ENCODE assay signal across 2 cellular contexts in the genomic region with DNA sequence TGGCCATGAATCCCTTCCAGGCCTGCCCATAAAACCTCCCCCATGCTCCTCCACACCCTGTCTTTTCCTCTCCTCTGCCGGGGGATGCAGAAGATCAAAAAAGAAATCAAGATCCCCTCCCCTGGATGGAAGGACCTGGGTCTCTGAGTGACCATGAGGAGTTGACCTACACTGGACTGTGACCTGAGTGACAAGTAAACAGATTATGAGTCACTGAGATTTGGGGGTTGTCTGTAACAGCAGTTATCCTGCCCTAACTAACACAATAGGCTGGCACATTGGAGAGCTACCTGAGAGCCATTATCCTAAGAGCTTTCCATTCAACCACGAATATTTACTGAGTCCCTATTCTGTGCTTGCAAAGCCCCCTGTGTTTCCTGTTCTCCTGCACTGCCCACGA.
TF ChIP-seq lines count a peak whose summit lies in the region.

No MANE protein-coding gene starts in this region.

TF ChIP-seq in A549, 52 proteins besides CTCF, POLR2A, EP300 and RAD21 (continued from another document):
- TF ChIP-seq ZSCAN20 (CRISPR knock-in tag; IDR thresholded peaks at IDR 0.05) (no peak), KDM1A (IDR thresholded peaks at IDR 0.05; ENCODE audit: low read depth) (no peak), MAFK (IDR thresholded peaks at IDR 0.05; ENCODE audit: partially characterized antibody) (no peak), JUN (IDR thresholded peaks at IDR 0.05) (no peak), ZNF302 (CRISPR knock-in tag; IDR thresholded peaks at IDR 0.05) (no peak)
- TF ChIP-seq, protein P1, sequence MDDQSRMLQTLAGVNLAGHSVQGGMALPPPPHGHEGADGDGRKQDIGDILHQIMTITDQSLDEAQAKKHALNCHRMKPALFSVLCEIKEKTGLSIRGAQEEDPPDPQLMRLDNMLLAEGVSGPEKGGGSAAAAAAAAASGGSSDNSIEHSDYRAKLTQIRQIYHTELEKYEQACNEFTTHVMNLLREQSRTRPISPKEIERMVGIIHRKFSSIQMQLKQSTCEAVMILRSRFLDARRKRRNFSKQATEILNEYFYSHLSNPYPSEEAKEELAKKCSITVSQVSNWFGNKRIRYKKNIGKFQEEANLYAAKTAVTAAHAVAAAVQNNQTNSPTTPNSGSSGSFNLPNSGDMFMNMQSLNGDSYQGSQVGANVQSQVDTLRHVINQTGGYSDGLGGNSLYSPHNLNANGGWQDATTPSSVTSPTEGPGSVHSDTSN (IDR thresholded peaks at IDR 0.05) = no peak

TF ChIP-seq in GM23338, 12 proteins besides CTCF, POLR2A, EP300 and RAD21 (continued from another document):
- TF ChIP-seq, protein P2, sequence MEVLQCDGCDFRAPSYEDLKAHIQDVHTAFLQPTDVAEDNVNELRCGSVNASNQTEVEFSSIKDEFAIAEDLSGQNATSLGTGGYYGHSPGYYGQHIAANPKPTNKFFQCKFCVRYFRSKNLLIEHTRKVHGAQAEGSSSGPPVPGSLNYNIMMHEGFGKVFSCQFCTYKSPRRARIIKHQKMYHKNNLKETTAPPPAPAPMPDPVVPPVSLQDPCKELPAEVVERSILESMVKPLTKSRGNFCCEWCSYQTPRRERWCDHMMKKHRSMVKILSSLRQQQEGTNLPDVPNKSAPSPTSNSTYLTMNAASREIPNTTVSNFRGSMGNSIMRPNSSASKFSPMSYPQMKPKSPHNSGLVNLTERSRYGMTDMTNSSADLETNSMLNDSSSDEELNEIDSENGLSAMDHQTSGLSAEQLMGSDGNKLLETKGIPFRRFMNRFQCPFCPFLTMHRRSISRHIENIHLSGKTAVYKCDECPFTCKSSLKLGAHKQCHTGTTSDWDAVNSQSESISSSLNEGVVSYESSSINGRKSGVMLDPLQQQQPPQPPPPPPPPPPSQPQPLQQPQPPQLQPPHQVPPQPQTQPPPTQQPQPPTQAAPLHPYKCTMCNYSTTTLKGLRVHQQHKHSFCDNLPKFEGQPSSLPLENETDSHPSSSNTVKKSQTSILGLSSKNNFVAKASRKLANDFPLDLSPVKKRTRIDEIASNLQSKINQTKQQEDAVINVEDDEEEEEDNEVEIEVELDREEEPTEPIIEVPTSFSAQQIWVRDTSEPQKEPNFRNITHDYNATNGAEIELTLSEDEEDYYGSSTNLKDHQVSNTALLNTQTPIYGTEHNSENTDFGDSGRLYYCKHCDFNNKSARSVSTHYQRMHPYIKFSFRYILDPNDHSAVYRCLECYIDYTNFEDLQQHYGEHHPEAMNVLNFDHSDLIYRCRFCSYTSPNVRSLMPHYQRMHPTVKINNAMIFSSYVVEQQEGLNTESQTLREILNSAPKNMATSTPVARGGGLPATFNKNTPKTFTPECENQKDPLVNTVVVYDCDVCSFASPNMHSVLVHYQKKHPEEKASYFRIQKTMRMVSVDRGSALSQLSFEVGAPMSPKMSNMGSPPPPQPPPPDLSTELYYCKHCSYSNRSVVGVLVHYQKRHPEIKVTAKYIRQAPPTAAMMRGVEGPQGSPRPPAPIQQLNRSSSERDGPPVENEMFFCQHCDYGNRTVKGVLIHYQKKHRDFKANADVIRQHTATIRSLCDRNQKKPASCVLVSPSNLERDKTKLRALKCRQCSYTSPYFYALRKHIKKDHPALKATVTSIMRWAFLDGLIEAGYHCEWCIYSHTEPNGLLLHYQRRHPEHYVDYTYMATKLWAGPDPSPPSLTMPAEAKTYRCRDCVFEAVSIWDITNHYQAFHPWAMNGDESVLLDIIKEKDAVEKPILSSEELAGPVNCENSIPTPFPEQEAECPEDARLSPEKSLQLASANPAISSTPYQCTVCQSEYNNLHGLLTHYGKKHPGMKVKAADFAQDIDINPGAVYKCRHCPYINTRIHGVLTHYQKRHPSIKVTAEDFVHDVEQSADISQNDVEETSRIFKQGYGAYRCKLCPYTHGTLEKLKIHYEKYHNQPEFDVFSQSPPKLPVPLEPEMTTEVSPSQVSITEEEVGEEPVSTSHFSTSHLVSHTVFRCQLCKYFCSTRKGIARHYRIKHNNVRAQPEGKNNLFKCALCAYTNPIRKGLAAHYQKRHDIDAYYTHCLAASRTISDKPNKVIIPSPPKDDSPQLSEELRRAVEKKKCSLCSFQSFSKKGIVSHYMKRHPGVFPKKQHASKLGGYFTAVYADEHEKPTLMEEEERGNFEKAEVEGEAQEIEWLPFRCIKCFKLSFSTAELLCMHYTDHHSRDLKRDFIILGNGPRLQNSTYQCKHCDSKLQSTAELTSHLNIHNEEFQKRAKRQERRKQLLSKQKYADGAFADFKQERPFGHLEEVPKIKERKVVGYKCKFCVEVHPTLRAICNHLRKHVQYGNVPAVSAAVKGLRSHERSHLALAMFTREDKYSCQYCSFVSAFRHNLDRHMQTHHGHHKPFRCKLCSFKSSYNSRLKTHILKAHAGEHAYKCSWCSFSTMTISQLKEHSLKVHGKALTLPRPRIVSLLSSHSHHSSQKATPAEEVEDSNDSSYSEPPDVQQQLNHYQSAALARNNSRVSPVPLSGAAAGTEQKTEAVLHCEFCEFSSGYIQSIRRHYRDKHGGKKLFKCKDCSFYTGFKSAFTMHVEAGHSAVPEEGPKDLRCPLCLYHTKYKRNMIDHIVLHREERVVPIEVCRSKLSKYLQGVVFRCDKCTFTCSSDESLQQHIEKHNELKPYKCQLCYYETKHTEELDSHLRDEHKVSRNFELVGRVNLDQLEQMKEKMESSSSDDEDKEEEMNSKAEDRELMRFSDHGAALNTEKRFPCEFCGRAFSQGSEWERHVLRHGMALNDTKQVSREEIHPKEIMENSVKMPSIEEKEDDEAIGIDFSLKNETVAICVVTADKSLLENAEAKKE (CRISPR knock-in tag; IDR thresholded peaks at IDR 0.05) = no peak
- TF ChIP-seq EZH2 (IDR thresholded peaks at IDR 0.05; ENCODE audit: low read depth, unreplicated experiment) = no peak
- TF ChIP-seq, protein P3, sequence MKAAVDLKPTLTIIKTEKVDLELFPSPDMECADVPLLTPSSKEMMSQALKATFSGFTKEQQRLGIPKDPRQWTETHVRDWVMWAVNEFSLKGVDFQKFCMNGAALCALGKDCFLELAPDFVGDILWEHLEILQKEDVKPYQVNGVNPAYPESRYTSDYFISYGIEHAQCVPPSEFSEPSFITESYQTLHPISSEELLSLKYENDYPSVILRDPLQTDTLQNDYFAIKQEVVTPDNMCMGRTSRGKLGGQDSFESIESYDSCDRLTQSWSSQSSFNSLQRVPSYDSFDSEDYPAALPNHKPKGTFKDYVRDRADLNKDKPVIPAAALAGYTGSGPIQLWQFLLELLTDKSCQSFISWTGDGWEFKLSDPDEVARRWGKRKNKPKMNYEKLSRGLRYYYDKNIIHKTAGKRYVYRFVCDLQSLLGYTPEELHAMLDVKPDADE (IDR thresholded peaks at IDR 0.05) = no peak
- TF ChIP-seq NANOG (IDR thresholded peaks at IDR 0.05; ENCODE audit: borderline replicate concordance) = no peak
- TF ChIP-seq JUNB (IDR thresholded peaks at IDR 0.05; ENCODE audit: unreplicated experiment) = no peak
- TF ChIP-seq, protein P4, sequence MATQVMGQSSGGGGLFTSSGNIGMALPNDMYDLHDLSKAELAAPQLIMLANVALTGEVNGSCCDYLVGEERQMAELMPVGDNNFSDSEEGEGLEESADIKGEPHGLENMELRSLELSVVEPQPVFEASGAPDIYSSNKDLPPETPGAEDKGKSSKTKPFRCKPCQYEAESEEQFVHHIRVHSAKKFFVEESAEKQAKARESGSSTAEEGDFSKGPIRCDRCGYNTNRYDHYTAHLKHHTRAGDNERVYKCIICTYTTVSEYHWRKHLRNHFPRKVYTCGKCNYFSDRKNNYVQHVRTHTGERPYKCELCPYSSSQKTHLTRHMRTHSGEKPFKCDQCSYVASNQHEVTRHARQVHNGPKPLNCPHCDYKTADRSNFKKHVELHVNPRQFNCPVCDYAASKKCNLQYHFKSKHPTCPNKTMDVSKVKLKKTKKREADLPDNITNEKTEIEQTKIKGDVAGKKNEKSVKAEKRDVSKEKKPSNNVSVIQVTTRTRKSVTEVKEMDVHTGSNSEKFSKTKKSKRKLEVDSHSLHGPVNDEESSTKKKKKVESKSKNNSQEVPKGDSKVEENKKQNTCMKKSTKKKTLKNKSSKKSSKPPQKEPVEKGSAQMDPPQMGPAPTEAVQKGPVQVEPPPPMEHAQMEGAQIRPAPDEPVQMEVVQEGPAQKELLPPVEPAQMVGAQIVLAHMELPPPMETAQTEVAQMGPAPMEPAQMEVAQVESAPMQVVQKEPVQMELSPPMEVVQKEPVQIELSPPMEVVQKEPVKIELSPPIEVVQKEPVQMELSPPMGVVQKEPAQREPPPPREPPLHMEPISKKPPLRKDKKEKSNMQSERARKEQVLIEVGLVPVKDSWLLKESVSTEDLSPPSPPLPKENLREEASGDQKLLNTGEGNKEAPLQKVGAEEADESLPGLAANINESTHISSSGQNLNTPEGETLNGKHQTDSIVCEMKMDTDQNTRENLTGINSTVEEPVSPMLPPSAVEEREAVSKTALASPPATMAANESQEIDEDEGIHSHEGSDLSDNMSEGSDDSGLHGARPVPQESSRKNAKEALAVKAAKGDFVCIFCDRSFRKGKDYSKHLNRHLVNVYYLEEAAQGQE (IDR thresholded peaks at IDR 0.05; ENCODE audit: unreplicated experiment) = no peak
- TF ChIP-seq ZNF114 (CRISPR knock-in tag; IDR thresholded peaks at IDR 0.05) = no peak
